ENCODE assay signal across 7 cellular contexts in genomic region chr21:31354604-31355443, GRCh38.
DNase-seq lines count a peak whose midpoint lies in the region; ATAC-seq and TF ChIP-seq lines count a peak whose summit lies in the region.

No MANE protein-coding gene starts in this region.

- no peak for ATAC-seq in HG02870 (IDR thresholded peaks at IDR 0.05; ENCODE audit: unreplicated experiment)
- ATAC-seq in HG03175 (IDR thresholded peaks at IDR 0.05; ENCODE audit: unreplicated experiment): no peak

- no peak for TF ChIP-seq CTCF in epithelial cell of esophagus (IDR thresholded peaks at IDR 0.05; ENCODE audit: insufficient read depth, low read depth, low read length, missing control alignments)

- H3K4me3 ChIP-seq in epithelial cell of esophagus (ENCODE audit: low read length): no peak overlapping the region

- peak; percentile 56 for DNase-seq in HS-27A (ENCODE audit: low read depth)
- DNase-seq in activated CD4-positive, alpha-beta T cell treated with anti-CD3 and anti-CD28 coated beads, Interleukin-2, amount 50 U/mL, for 4 hours: peak; percentile 76 to 80
- peak; percentile 99 for DNase-seq in epithelial cell of esophagus (ENCODE audit: low read depth)
- DNase-seq in stimulated activated CD4-positive, alpha-beta T cell treated with anti-CD3 and anti-CD28 coated beads, Interleukin-2, amount 100 ng/mL, for 24 hours: peak; percentile 67 to 79
- DNase-seq in NCI-H748 treated with DMSO at 0.1 percent for 48 hours (lab: John Stamatoyannopoulos, UW): no peak
